ENCODE assay signal across 8 cellular contexts in genomic region chr6:108559884-108560462, GRCh38. TPM values are rescaled to one million over a fixed set of nuclear protein-coding genes. Genes with fewer than 3 reads are reported as not detected.
DNase-seq lines count a peak whose midpoint lies in the region; ATAC-seq and TF ChIP-seq lines count a peak whose summit lies in the region.

No MANE protein-coding gene starts in this region.

- H3K36me3 ChIP-seq in BLaER1: peaks cover 11% of the 10 kb centered on the region; the same call in 1 of the 2 replicates
- peaks cover 16% of the 10 kb centered on the region for H3K36me3 ChIP-seq in MG63
- peaks cover 0 to 2% (median 0%) of the 10 kb centered on the region in 4 donors for H3K36me3 ChIP-seq in right lobe of liver

- H3K4me1 ChIP-seq in BLaER1 (peaks cover 46% of the 10 kb centered on the region), right lobe of liver (peaks cover 0 to 51% (median 18%) of the 10 kb centered on the region in 4 donors)

- H3K9ac ChIP-seq in BLaER1: peak overlapping the region; percentile 90

- peak overlapping the region; percentile 95 for H3K4me2 ChIP-seq in BLaER1

- peaks cover 16% of the 10 kb centered on the region; the same call in 1 of the 2 replicates for H3K27me3 ChIP-seq in BLaER1
- H3K27me3 ChIP-seq in MG63: no peaks in the 10 kb centered on the region
- H3K27me3 ChIP-seq in right lobe of liver: no peaks in the 10 kb centered on the region

- H3K27ac ChIP-seq in BLaER1 (peak overlapping the region; percentile 83), right lobe of liver (peak overlapping the region; percentile 91 to 99 (median 98)), substantia nigra (ENCODE audit: low read depth, low read length, poor library complexity, severe bottlenecking) (peak overlapping the region; percentile 98)

- no peaks in the 10 kb centered on the region for H3K9me3 ChIP-seq in BLaER1
- no peaks in the 10 kb centered on the region for H3K9me3 ChIP-seq in MG63
- no peaks in the 10 kb centered on the region for H3K9me3 ChIP-seq in right lobe of liver

- no peak for TF ChIP-seq CTCF in right lobe of liver (IDR thresholded peaks at IDR 0.05)

- no peak for TF ChIP-seq POLR2A in right lobe of liver (IDR thresholded peaks at IDR 0.05)

- peak; percentile 79 for DNase-seq in MG63
- DNase-seq in dermis microvascular lymphatic vessel endothelial cell (ENCODE audit: low read depth in 2 of 2): peak; percentile 78 to 91
- peak in 1 of 3 donors; percentile 67 for DNase-seq in right lobe of liver
- peak in 25 of 49 donors; percentile 45 to 87 (median 68) for DNase-seq in substantia nigra (lab: John Stamatoyannopoulos, UW)
- no peak for DNase-seq in stimulated activated naive CD4-positive, alpha-beta T cell treated with Interleukin-2 at 50 U/mL for 16 hours (lab: John Stamatoyannopoulos, UW)

- H3K4me3 ChIP-seq in BLaER1 (peak overlapping the region; percentile 93), MG63 (peak overlapping the region; percentile 93), right lobe of liver (peak overlapping the region; percentile 90 to 93 (median 92))

- H4K20me1 ChIP-seq in BLaER1: peaks cover 42% of the 10 kb centered on the region

- ATAC-seq in GM18520 (IDR thresholded peaks at IDR 0.05; ENCODE audit: unreplicated experiment) (peak; percentile 7), SK-N-SH treated with all-trans-retinoic acid at 6 μM for 48 hours (peak; percentile 4), right lobe of liver (peak in 3 of 4 donors; percentile 0 to 2 (median 1))

- WGBS in right lobe of liver (ENCODE audit: insufficient coverage, low coverage, low lambda C conversion rate, missing lambda C conversion rate): under 1% methylated on average over 27 of the region's 64 CpGs

- intact Hi-C loops in right lobe of liver (cut with DNase I): loop anchor here in 1 of 2 donors (10.0 kb wide), 2 partner anchors 95 to 205 kb away; no protein-coding TSS in a partner anchor

TF ChIP-seq in SK-N-SH treated with all-trans-retinoic acid at 6 μM for 48 hours, 23 proteins besides CTCF, POLR2A, EP300 and RAD21:
- peak; percentile 69; the same call in 1 of the 2 replicates for TF ChIP-seq ZNF70 (CRISPR knock-in tag; IDR thresholded peaks at IDR 0.05)
- 0 out of 2 replicates have a peak, but pooled peaks have one; percentile 55 for TF ChIP-seq ZFP3 (CRISPR knock-in tag; IDR thresholded peaks at IDR 0.05)
- no peak for TF ChIP-seq ARNTL (CRISPR knock-in tag; IDR thresholded peaks at IDR 0.05; ENCODE audit: borderline replicate concordance, low read depth)
TF ChIP-seq in SK-N-SH treated with all-trans-retinoic acid at 6 μM for 48 hours: peak in this region for 2.

RNA-seq across cellular contexts. Expression of gene FOXO3, which starts 0.7 kb away (rescaled TPM):
- total RNA-seq in MG63 (2014; rRNA removed; shearing (Covaris generic); ENCODE audit: low replicate concordance): 14.9 TPM in 2 replicates
- total RNA-seq in dermis microvascular lymphatic vessel endothelial cell (10.7 and 15.8 TPM in 2 replicates), right lobe of liver (10 to 100 TPM; 18.1 to 45.2 (median 23.8) TPM)
